In the genomic region with DNA sequence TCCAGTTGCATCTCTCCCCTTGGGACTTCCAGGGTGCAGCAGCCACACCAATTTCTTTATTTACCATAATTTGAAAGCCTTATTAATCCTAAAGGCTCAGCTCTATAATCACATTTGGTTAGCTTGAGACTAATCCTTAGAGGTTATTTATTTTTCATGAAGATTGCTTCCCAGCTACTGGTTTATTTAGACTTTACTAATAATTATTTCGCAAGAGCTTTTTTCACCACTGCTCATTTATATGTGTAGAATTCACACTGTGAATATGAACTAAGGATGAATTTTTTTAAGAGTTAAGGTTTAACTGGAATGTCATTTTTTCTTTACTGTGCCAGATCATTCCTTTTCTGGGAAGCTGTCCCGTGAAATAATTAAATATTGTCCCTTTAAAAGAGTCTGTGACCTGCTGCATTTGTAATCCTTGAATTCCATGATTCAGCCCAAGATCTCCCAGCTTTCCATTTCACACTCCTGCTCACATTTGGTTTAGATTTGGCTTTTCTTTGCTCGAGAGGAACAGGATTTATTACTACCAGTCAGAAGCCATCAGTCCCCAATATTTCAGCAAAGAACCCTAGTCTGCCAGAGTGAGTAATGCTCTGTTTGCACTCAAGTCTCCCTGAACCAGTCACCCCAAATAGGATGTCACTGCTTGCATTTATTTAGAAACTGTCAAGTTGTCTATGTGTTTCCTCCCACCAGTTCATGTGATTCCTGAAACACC, we compare ENCODE assay signal across 1 cellular context.
TF ChIP-seq lines count a peak whose summit lies in the region.

No MANE protein-coding gene starts in this region.

TF ChIP-seq in HepG2, 621 proteins besides CTCF, POLR2A, EP300 and RAD21:
- TF ChIP-seq, protein P1, sequence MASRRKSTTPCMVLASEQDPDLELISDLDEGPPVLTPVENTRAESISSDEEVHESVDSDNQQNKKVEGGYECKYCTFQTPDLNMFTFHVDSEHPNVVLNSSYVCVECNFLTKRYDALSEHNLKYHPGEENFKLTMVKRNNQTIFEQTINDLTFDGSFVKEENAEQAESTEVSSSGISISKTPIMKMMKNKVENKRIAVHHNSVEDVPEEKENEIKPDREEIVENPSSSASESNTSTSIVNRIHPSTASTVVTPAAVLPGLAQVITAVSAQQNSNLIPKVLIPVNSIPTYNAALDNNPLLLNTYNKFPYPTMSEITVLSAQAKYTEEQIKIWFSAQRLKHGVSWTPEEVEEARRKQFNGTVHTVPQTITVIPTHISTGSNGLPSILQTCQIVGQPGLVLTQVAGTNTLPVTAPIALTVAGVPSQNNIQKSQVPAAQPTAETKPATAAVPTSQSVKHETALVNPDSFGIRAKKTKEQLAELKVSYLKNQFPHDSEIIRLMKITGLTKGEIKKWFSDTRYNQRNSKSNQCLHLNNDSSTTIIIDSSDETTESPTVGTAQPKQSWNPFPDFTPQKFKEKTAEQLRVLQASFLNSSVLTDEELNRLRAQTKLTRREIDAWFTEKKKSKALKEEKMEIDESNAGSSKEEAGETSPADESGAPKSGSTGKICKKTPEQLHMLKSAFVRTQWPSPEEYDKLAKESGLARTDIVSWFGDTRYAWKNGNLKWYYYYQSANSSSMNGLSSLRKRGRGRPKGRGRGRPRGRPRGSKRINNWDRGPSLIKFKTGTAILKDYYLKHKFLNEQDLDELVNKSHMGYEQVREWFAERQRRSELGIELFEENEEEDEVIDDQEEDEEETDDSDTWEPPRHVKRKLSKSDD (CRISPR knock-in tag; IDR thresholded peaks at IDR 0.05; ENCODE audit: low read depth): no peak
- TF ChIP-seq CEBPB (IDR thresholded peaks at IDR 0.05; ENCODE audit: borderline replicate concordance, low read depth, low read length) (peak; percentile 21; the same call in 1 of the 2 replicates), ZNF768 (CRISPR knock-in tag; IDR thresholded peaks at IDR 0.05) (no peak), PRMT3 (CRISPR knock-in tag; IDR thresholded peaks at IDR 0.05; ENCODE audit: borderline replicate concordance, low read depth) (no peak), IRX3 (CRISPR knock-in tag; IDR thresholded peaks at IDR 0.05; ENCODE audit: borderline replicate concordance, low read depth) (no peak)
- TF ChIP-seq, protein P2, sequence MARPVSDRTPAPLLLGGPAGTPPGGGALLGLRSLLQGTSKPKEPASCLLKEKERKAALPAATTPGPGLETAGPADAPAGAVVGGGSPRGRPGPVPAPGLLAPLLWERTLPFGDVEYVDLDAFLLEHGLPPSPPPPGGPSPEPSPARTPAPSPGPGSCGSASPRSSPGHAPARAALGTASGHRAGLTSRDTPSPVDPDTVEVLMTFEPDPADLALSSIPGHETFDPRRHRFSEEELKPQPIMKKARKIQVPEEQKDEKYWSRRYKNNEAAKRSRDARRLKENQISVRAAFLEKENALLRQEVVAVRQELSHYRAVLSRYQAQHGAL (CRISPR knock-in tag; IDR thresholded peaks at IDR 0.05; ENCODE audit: not compliant biosample characterization): no peak
